ENCODE assay signal across 22 cellular contexts in genomic region chr11:12502041-12502440, GRCh38.
DNase-seq lines count a peak whose midpoint lies in the region; ATAC-seq, FAIRE-seq and TF ChIP-seq lines count a peak whose summit lies in the region.
"Had no signal": no experiment of that assay in that cellular context is flagged by ENCODE, and none has a peak within 500 bp of the region (broad histone marks: within the 10 kb centered on the region; RNA-seq: fewer than 3 reads in every experiment).

No MANE protein-coding gene starts in this region.

- H2BK120ac ChIP-seq in IMR-90 (ENCODE audit: low read depth, low read length): no peak overlapping the region

- TF ChIP-seq CTCF in A549 (IDR thresholded peaks at IDR 0.05) (no peak), IMR-90 (conservative IDR thresholded peaks at IDR 0.05; ENCODE audit: low read depth, low read length) (no peak), esophagus muscularis mucosa (IDR thresholded peaks at IDR 0.05) (no peak), upper lobe of right lung (IDR thresholded peaks at IDR 0.05) (no peak)

- TF ChIP-seq EP300 in A549 (IDR thresholded peaks at IDR 0.05) (no peak), esophagus muscularis mucosa (IDR thresholded peaks at IDR 0.05) (no peak)

- H3K4me2 ChIP-seq in A549 (no peak overlapping the region), IMR-90 (ENCODE audit: low read depth, low read length) (peak overlapping the region; percentile 60; the same call in 1 of the 2 replicates)

- POLR2A ChIA-PET in A549 (lab: Yijun Ruan, JAX): no interaction called here
- POLR2A ChIA-PET in IMR-90 (lab: Charles Lee; ENCODE audit: unreplicated experiment): interaction anchor here (0.6 kb wide), 1 partner anchor 12 kb away, joined by 6 read pairs; no protein-coding TSS in a partner anchor

- 0 out of 2 replicates have a peak overlapping the region, but pooled peaks have one; percentile 20 for H2AK5ac ChIP-seq in IMR-90 (ENCODE audit: low read depth, low read length)

- H4K8ac ChIP-seq in IMR-90 (ENCODE audit: low read depth in 2 of 2, low read length in 2 of 2): peak overlapping the region in 1 of 2 experiments; percentile 41; a peak in 2 of 4 replicates

- dilution Hi-C loops in IMR-90 (cut with HindIII; ENCODE audit: low sequenced_read_pairs, unreplicated experiment): no loop called here

- in situ Hi-C loops in IMR-90 (cut with MboI; ENCODE audit: low sequenced_read_pairs): no loop called here

- H4K20me1 ChIP-seq in IMR-90 (ENCODE audit: insufficient read depth, low read length): peaks cover 9% of the 10 kb centered on the region; the same call in 1 of the 2 replicates

- H3K18ac ChIP-seq in IMR-90 (ENCODE audit: low read depth, low read length): peak overlapping the region; percentile 88

- H3K4me1 ChIP-seq in A549 (peaks cover 12% of the 10 kb centered on the region), IMR-90 (ENCODE audit: control insufficient read depth, insufficient read depth, low read length) (peaks cover 17% of the 10 kb centered on the region), esophagus muscularis mucosa (peaks cover 5 to 52% (median 37%) of the 10 kb centered on the region in 4 donors), upper lobe of right lung (no peaks in the 10 kb centered on the region)
- H3K4me1 ChIP-seq: body of pancreas, suprapubic skin had no signal

- H2AFZ ChIP-seq in IMR-90 (replicated peaks; ENCODE audit: low read length, poor library complexity): no peak overlapping the region

- H3K27me3 ChIP-seq in IMR-90 (ENCODE audit: control insufficient read depth, insufficient read depth, low read length) (no peaks in the 10 kb centered on the region), esophagus muscularis mucosa (no peaks in the 10 kb centered on the region), upper lobe of right lung (no peaks in the 10 kb centered on the region)
- H3K27me3 ChIP-seq: body of pancreas, suprapubic skin had no signal

- H3K4ac ChIP-seq in IMR-90 (ENCODE audit: low read depth, low read length): peak overlapping the region; percentile 48

- no peak for DNase-seq in A549 (ENCODE audit: low read depth in 1 of 2, low spot score in 1 of 2)
- DNase-seq in IMR-90: peak; percentile 50
- DNase-seq in esophagus muscularis mucosa (ENCODE audit: extremely low spot score): peak; percentile 3
- DNase-seq in myocyte (ENCODE audit: low read depth): peak; percentile 59
- no peak for DNase-seq in effector CD8-positive, alpha-beta T cell (lab: John Stamatoyannopoulos, UW)
- no peak for DNase-seq in DMS 273 treated with DMSO at 0.1 percent for 48 hours (lab: John Stamatoyannopoulos, UW)
- no peak for DNase-seq in upper lobe of right lung
- DNase-seq: activated CD4-positive, alpha-beta T cell treated with anti-CD3 and anti-CD28 coated beads, Interleukin-2, amount 10 ng/mL, durations not matched to agents 24 days and 14 days; activated CD8-positive, alpha-beta memory T cell treated with anti-CD3 and anti-CD28 coated beads, Interleukin-2, amount 50 U/mL, for 4 hours; activated naive CD4-positive, alpha-beta T cell; body of pancreas; H9; KBM-7; natural killer cell; NCI-H1092 treated with DMSO at 0.1 percent for 48 hours; NCI-H2081 treated with DMSO at 0.1 percent for 48 hours; NCI-H510A; SW 1271 had no signal

- H3K23ac ChIP-seq in IMR-90 (ENCODE audit: low read depth, low read length): no peak overlapping the region; the same call in 1 of the 2 replicates

- peak overlapping the region; percentile 81 for H4K5ac ChIP-seq in IMR-90 (ENCODE audit: low read depth, low read length)

- no TSS peak for BruUV-seq in IMR-90 (replicated peaks; lab: Mats Ljungman, UMichigan)

- no peak overlapping the region for H2BK20ac ChIP-seq in IMR-90 (ENCODE audit: low read depth, low read length)

- H3K4me3 ChIP-seq in A549: no peak overlapping the region
- H3K4me3 ChIP-seq in IMR-90 (ENCODE audit: insufficient read depth, low read depth, low read length): no peak overlapping the region
- no peak overlapping the region for H3K4me3 ChIP-seq in esophagus muscularis mucosa
- no peak overlapping the region for H3K4me3 ChIP-seq in upper lobe of right lung
- H3K4me3 ChIP-seq: body of pancreas, lung, suprapubic skin had no signal

- no peak overlapping the region for H3K56ac ChIP-seq in IMR-90 (ENCODE audit: extremely low read depth, insufficient read depth, low read length)

- no peak overlapping the region for H4K91ac ChIP-seq in IMR-90 (ENCODE audit: insufficient read depth, low read depth, low read length)

- peaks cover 13 to 59% of the 10 kb centered on the region in 2 experiments for H3K79me1 ChIP-seq in IMR-90 (ENCODE audit: low read depth in 1 of 2, low read length in 2 of 2)

- no peak for FAIRE-seq in A549 (lab: Jason Lieb, UNC)

- peak overlapping the region; percentile 64 for H2BK5ac ChIP-seq in IMR-90 (ENCODE audit: low read depth, low read length, poor library complexity, severe bottlenecking)

- intact Hi-C loops in IMR-90 (cut with micrococcal nuclease) (loop anchor here (10.0 kb wide), 1 partner anchor 173 kb away; the partner anchor contains the start of gene TEAD1), esophagus muscularis mucosa (cut with DNase I) (loop anchor here (10.0 kb wide), 1 partner anchor 163 kb away; no protein-coding TSS in a partner anchor), upper lobe of right lung (cut with DNase I) (no loop called here)

- H3K36me3 ChIP-seq in IMR-90 (ENCODE audit: control insufficient read depth, insufficient read depth, low read length) (peaks cover 34% of the 10 kb centered on the region), esophagus muscularis mucosa (peaks cover 19 to 68% (median 52%) of the 10 kb centered on the region in 4 donors), upper lobe of right lung (peaks cover 19% of the 10 kb centered on the region)

- H3K9me1 ChIP-seq in IMR-90 (ENCODE audit: insufficient read depth, low read length): peaks cover 34% of the 10 kb centered on the region

- TF ChIP-seq POLR2A in A549 (IDR thresholded peaks at IDR 0.05; ENCODE audit: low read length) (no peak), IMR-90 (IDR thresholded peaks at IDR 0.05; ENCODE audit: low read depth, low read length) (no peak), esophagus muscularis mucosa (IDR thresholded peaks at IDR 0.05; ENCODE audit: low read depth) (no peak)

- ATAC-seq in A549: no peak
- peak; percentile 41 for ATAC-seq in IMR-90 (ENCODE audit: low read depth)
- ATAC-seq in HG03442 (IDR thresholded peaks at IDR 0.05; ENCODE audit: unreplicated experiment): no peak
- ATAC-seq in upper lobe of right lung: no peak
- ATAC-seq: body of pancreas, natural killer cell had no signal

- no peak overlapping the region for H2AK9ac ChIP-seq in IMR-90 (replicated peaks; ENCODE audit: low read depth, low read length, poor library complexity)

- CTCF ChIA-PET in A549 (lab: Yijun Ruan, JAX) (interaction anchor here (0.6 kb wide), 1 partner anchor 135 kb away, joined by 3 read pairs; no protein-coding TSS in a partner anchor), IMR-90 (lab: Yijun Ruan, JAX) (no interaction called here)

- peak overlapping the region; percentile 52 to 77; a peak in 3 of 6 replicates for H3K27ac ChIP-seq in A549
- peak overlapping the region; percentile 74; the same call in 1 of the 2 replicates for H3K27ac ChIP-seq in IMR-90 (ENCODE audit: insufficient read depth, low read length)
- peak overlapping the region in 2 of 4 donors; percentile 26 to 31 for H3K27ac ChIP-seq in esophagus muscularis mucosa (replicated peaks in 1 of 4)
- H3K27ac ChIP-seq in upper lobe of right lung: no peak overlapping the region
- H3K27ac ChIP-seq: body of pancreas, HL-60, suprapubic skin had no signal

- 99% methylated on average over 2 of the region's 2 CpGs for WGBS in A549 (ENCODE audit: missing lambda C conversion rate)
- 80% methylated on average over 1 of the region's 2 CpGs; no CpG with 5 or more reads in 1 of the 2 experiments for WGBS in IMR-90 (ENCODE audit: extremely low coverage in 2 of 2, insufficient read length in 1 of 2), 2 experiments
- WGBS in esophagus muscularis mucosa: 98% methylated on average over 2 of the region's 2 CpGs

- H3K14ac ChIP-seq in IMR-90 (replicated peaks; ENCODE audit: low read depth, low read length): peak overlapping the region; percentile 3

- H2BK15ac ChIP-seq in IMR-90 (ENCODE audit: low read depth, low read length): no peak overlapping the region

- no peak for TF ChIP-seq RAD21 in A549 (conservative IDR thresholded peaks at IDR 0.05 in 1 of 2, IDR thresholded peaks at IDR 0.05 in 1 of 2)
- no peak for TF ChIP-seq RAD21 in IMR-90 (IDR thresholded peaks at IDR 0.05; ENCODE audit: low read length)

- H3K9me3 ChIP-seq in A549 (no peaks in the 10 kb centered on the region), IMR-90 (ENCODE audit: control insufficient read depth, insufficient read depth, low read length) (no peaks in the 10 kb centered on the region), esophagus muscularis mucosa (no peaks in the 10 kb centered on the region), upper lobe of right lung (no peaks in the 10 kb centered on the region)
- H3K9me3 ChIP-seq: body of pancreas, suprapubic skin had no signal

- H3K9ac ChIP-seq in IMR-90 (ENCODE audit: low read depth, low read length): no peak overlapping the region; the same call in 1 of the 2 replicates

TF ChIP-seq in A549, 52 proteins besides CTCF, POLR2A, EP300 and RAD21 (continues in another document):
- no peak for TF ChIP-seq BCL3 (IDR thresholded peaks at IDR 0.05)

TF ChIP-seq in IMR-90, 13 proteins besides CTCF, POLR2A, EP300 and RAD21:
- TF ChIP-seq MAZ (IDR thresholded peaks at IDR 0.05; ENCODE audit: borderline replicate concordance, low read depth, low read length): no peak
TF ChIP-seq in IMR-90: peak in this region for 0.

Comparison
In these comparisons a context has a peak if more than half of its experiments do, and no peak if none do; other contexts are left out.
1. DNase-seq: peak in IMR-90 (single experiment), esophagus muscularis mucosa (single experiment) and myocyte (single experiment); none in A549 (0 of 2), effector CD8-positive, alpha-beta T cell (single experiment), DMS 273 treated with DMSO at 0.1 percent for 48 hours (single experiment) and upper lobe of right lung (single experiment).